ENCODE assay signal across 8 cellular contexts in genomic region chr10:80158598-80159127, GRCh38. TPM values are rescaled to one million over a fixed set of nuclear protein-coding genes. Genes with fewer than 3 reads are reported as not detected.
DNase-seq lines count a peak whose midpoint lies in the region; ATAC-seq and TF ChIP-seq lines count a peak whose summit lies in the region.

No MANE protein-coding gene starts in this region.

- peaks cover 15% of the 10 kb centered on the region for H3K4me1 Mint-ChIP-seq in activated T-helper 1 cell treated with anti-CD3 and anti-CD28 coated beads, Interleukin-12 subunit alpha, Interleukin-12 subunit beta, Interleukin-2, Interleukin-4 antibody, amounts not matched to agents 30 ng/mL and 10 ng/mL and 1 ng/mL, durations not matched to agents 14 hours and 24 hours and 36 hours (ENCODE audit: low read depth)

- no peaks in the 10 kb centered on the region for H3K27me3 Mint-ChIP-seq in activated T-helper 1 cell treated with anti-CD3 and anti-CD28 coated beads, Interleukin-12 subunit alpha, Interleukin-12 subunit beta, Interleukin-2, Interleukin-4 antibody, amounts not matched to agents 30 ng/mL and 10 ng/mL and 1 ng/mL, durations not matched to agents 14 hours and 24 hours and 36 hours (ENCODE audit: insufficient read depth)

- intact Hi-C loops in activated T-helper 1 cell treated with anti-CD3 and anti-CD28 coated beads, Interleukin-12 subunit alpha, Interleukin-12 subunit beta, Interleukin-2, Interleukin-4 antibody, amounts not matched to agents 30 ng/mL and 10 ng/mL and 1 ng/mL, durations not matched to agents 14 hours and 24 hours and 36 hours (cut with micrococcal nuclease) = no loop called here

- H3K4me3 ChIP-seq in AG09309 (ENCODE audit: control insufficient read depth, low read depth, low read length) = no peak overlapping the region

- H3K4me3 Mint-ChIP-seq in activated T-helper 1 cell treated with anti-CD3 and anti-CD28 coated beads, Interleukin-12 subunit alpha, Interleukin-12 subunit beta, Interleukin-2, Interleukin-4 antibody, amounts not matched to agents 30 ng/mL and 10 ng/mL and 1 ng/mL, durations not matched to agents 14 hours and 24 hours and 36 hours = no peak overlapping the region

- peak; percentile 97 for DNase-seq in AG09309 (ENCODE audit: low read depth)
- peak; percentile 100 for DNase-seq in HT1080 (ENCODE audit: low read depth)
- DNase-seq in activated T-helper 1 cell treated with anti-CD3 and anti-CD28 coated beads, Interleukin-12 subunit alpha, Interleukin-12 subunit beta, Interleukin-2, Interleukin-4 antibody, amounts not matched to agents 30 ng/mL and 10 ng/mL and 1 ng/mL, durations not matched to agents 14 hours and 24 hours and 36 hours (ENCODE audit: low spot score) = no peak
- peak; percentile 97 for DNase-seq in glomerular visceral epithelial cell (ENCODE audit: extremely low spot score)
- DNase-seq in putamen (ENCODE audit: low spot score) = peak; percentile 86
- DNase-seq in GM19240 (ENCODE audit: insufficient read length, low spot score) = no peak
- no peak for DNase-seq in NOMO-1 treated with dmso at 0.1 percent for 144 hours (lab: John Stamatoyannopoulos, UW; ENCODE audit: unreplicated experiment)

- peak overlapping the region; percentile 15 for H3K27ac Mint-ChIP-seq in activated T-helper 1 cell treated with anti-CD3 and anti-CD28 coated beads, Interleukin-12 subunit alpha, Interleukin-12 subunit beta, Interleukin-2, Interleukin-4 antibody, amounts not matched to agents 30 ng/mL and 10 ng/mL and 1 ng/mL, durations not matched to agents 14 hours and 24 hours and 36 hours

- no peaks in the 10 kb centered on the region for H3K9me3 Mint-ChIP-seq in activated T-helper 1 cell treated with anti-CD3 and anti-CD28 coated beads, Interleukin-12 subunit alpha, Interleukin-12 subunit beta, Interleukin-2, Interleukin-4 antibody, amounts not matched to agents 30 ng/mL and 10 ng/mL and 1 ng/mL, durations not matched to agents 14 hours and 24 hours and 36 hours

- ATAC-seq in GM19455 (IDR thresholded peaks at IDR 0.05; ENCODE audit: unreplicated experiment) = no peak

- H3K36me3 Mint-ChIP-seq in activated T-helper 1 cell treated with anti-CD3 and anti-CD28 coated beads, Interleukin-12 subunit alpha, Interleukin-12 subunit beta, Interleukin-2, Interleukin-4 antibody, amounts not matched to agents 30 ng/mL and 10 ng/mL and 1 ng/mL, durations not matched to agents 14 hours and 24 hours and 36 hours (ENCODE audit: low read depth) = peaks cover 66% of the 10 kb centered on the region

- peak; percentile 7 for TF ChIP-seq CTCF in AG09309 (IDR thresholded peaks at IDR 0.05; ENCODE audit: control insufficient read depth, insufficient read depth, low read depth, low read length, missing control alignments)

RNA-seq across cellular contexts. Expression of gene PLAC9, which starts 26.1 kb away (rescaled TPM):
- 0.13 TPM in 1 of 2 replicates, not detected in the other for total RNA-seq in HT1080 (2014; rRNA removed; shearing (Covaris generic))
- polyA plus RNA-seq in HT1080 (2015; cell fraction: cytosol; rRNA removed) = 0.24 and 0.62 TPM in 2 replicates
- not detected in 2 replicates for polyA plus RNA-seq in HT1080 (2015; cell fraction: nucleus; rRNA removed)
- total RNA-seq in activated T-helper 1 cell treated with anti-CD3 and anti-CD28 coated beads, Interleukin-12 subunit alpha, Interleukin-12 subunit beta, Interleukin-2, Interleukin-4 antibody, amounts not matched to agents 30 ng/mL and 10 ng/mL and 1 ng/mL, durations not matched to agents 14 hours and 24 hours and 36 hours = not detected in 2 replicates

RNA-seq across cellular contexts. Expression of gene ANXA11, which starts 46.7 kb away (rescaled TPM):
- 88.3 and 114 TPM in 2 replicates for total RNA-seq in HT1080 (2014; rRNA removed; shearing (Covaris generic))
- polyA plus RNA-seq in HT1080 (2015; cell fraction: cytosol; rRNA removed) = 138 and 159 TPM in 2 replicates
- polyA plus RNA-seq in HT1080 (2015; cell fraction: nucleus; rRNA removed) = 108 and 132 TPM in 2 replicates
- total RNA-seq in activated T-helper 1 cell treated with anti-CD3 and anti-CD28 coated beads, Interleukin-12 subunit alpha, Interleukin-12 subunit beta, Interleukin-2, Interleukin-4 antibody, amounts not matched to agents 30 ng/mL and 10 ng/mL and 1 ng/mL, durations not matched to agents 14 hours and 24 hours and 36 hours = 216 and 239 TPM in 2 replicates

Comparison
In these comparisons a context has a peak if more than half of its experiments do, and no peak if none do; other contexts are left out.
1. DNase-seq: peak in AG09309 (single experiment), HT1080 (single experiment), glomerular visceral epithelial cell (single experiment) and putamen (single experiment); none in activated T-helper 1 cell treated with anti-CD3 and anti-CD28 coated beads, Interleukin-12 subunit alpha, Interleukin-12 subunit beta, Interleukin-2, Interleukin-4 antibody, amounts not matched to agents 30 ng/mL and 10 ng/mL and 1 ng/mL, durations not matched to agents 14 hours and 24 hours and 36 hours (single experiment), GM19240 (single experiment) and NOMO-1 treated with dmso at 0.1 percent for 144 hours (single experiment).